ENCODE assay signal across 23 cellular contexts in the genomic region with DNA sequence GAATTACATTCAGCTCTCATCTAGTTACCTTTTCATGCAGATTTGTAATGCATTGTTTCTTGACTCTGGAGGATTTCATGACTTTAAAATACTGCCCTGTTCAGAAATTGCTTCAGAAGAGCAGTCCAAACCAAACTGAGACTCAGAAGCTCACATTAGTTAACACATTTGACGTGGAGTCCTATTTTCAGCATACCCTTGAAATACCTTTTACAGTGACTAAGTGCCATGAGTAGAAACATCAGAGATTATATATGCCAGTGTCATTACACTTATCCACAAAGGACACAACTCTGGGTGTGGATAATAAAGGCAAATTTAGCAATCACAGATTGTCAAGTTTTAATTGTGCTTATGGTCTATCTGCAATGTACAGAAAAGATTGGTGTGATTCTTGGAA.
DNase-seq lines count a peak whose midpoint lies in the region; ATAC-seq and TF ChIP-seq lines count a peak whose summit lies in the region.
"Had no signal": no experiment of that assay in that cellular context is flagged by ENCODE, and none has a peak within 500 bp of the region (broad histone marks: within the 10 kb centered on the region; RNA-seq: fewer than 3 reads in every experiment).

No MANE protein-coding gene starts in this region.

- H3K79me1 ChIP-seq in trophoblast cell (ENCODE audit: low read length): no peaks in the 10 kb centered on the region

- TF ChIP-seq CTCF in right atrium auricular region (IDR thresholded peaks at IDR 0.05): no peak

- no peaks in the 10 kb centered on the region for H3K27me3 ChIP-seq in right atrium auricular region
- H3K27me3 ChIP-seq in right cardiac atrium (ENCODE audit: control insufficient read depth, insufficient read depth): no peaks in the 10 kb centered on the region
- H3K27me3 ChIP-seq in trophoblast cell (ENCODE audit: insufficient read depth, low read length): no peaks in the 10 kb centered on the region
- H3K27me3 ChIP-seq: BE2C; BLaER1 treated with 17β-estradiol and CSF1 and Interleukin-3, amounts not matched to agents 10 nM and 100 nM had no signal

- intact Hi-C loops in Right ventricle myocardium superior (cut with DNase I): no loop called here
- intact Hi-C loops in left cardiac atrium (cut with DNase I): no loop called here
- intact Hi-C loops in right cardiac atrium (cut with DNase I): no loop called here

- H3K79me2 ChIP-seq in trophoblast cell (ENCODE audit: control insufficient read depth, insufficient read depth, low read length, poor library complexity): no peaks in the 10 kb centered on the region

- no peak overlapping the region for H2AFZ ChIP-seq in trophoblast cell (ENCODE audit: insufficient read depth, low read length, poor library complexity)

- H4K91ac ChIP-seq in trophoblast cell (ENCODE audit: low read depth, low read length): no peak overlapping the region

- no peak overlapping the region for H4K8ac ChIP-seq in trophoblast cell (ENCODE audit: low read depth, low read length)

- H3K9me3 ChIP-seq in right atrium auricular region: peaks cover 0 to 6% of the 10 kb centered on the region in 2 donors
- no peaks in the 10 kb centered on the region for H3K9me3 ChIP-seq in right cardiac atrium (ENCODE audit: control insufficient read depth, low read length)
- H3K9me3 ChIP-seq in trophoblast cell (ENCODE audit: insufficient read depth, low read depth, low read length): no peaks in the 10 kb centered on the region
- H3K9me3 ChIP-seq: A549; BE2C; BLaER1 treated with 17β-estradiol and CSF1 and Interleukin-3, amounts not matched to agents 10 nM and 100 nM; HAP-1 had no signal

- no peak overlapping the region for H3K9ac ChIP-seq in trophoblast cell (ENCODE audit: low read length)
- H3K9ac ChIP-seq: BLaER1 treated with 17β-estradiol and CSF1 and Interleukin-3, amounts not matched to agents 10 nM and 100 nM had no signal

- ATAC-seq in Right ventricle myocardium superior (ENCODE audit: poor library complexity) (peak; percentile 94), left cardiac atrium (peak; percentile 76 to 83), right cardiac atrium (peak; percentile 80 to 86)
- ATAC-seq: A549, GM12878 had no signal

- no peak overlapping the region for H2BK12ac ChIP-seq in trophoblast cell (ENCODE audit: low read length)

- no peak overlapping the region for H3K14ac ChIP-seq in trophoblast cell (ENCODE audit: low read length)

- no peak for DNase-seq in Right ventricle myocardium superior
- DNase-seq in right atrium auricular region (ENCODE audit: low spot score): no peak
- no peak for DNase-seq in left cardiac atrium
- no peak for DNase-seq in right cardiac atrium
- DNase-seq in HuH-7.5 (ENCODE audit: low spot score): no peak
- DNase-seq in SHP77 treated with DMSO at 0.1 percent for 48 hours (lab: John Stamatoyannopoulos, UW): no peak
- DNase-seq in trophoblast cell: no peak
- DNase-seq: 8988T; ACHN; AML-193; BE2C; CD4-positive, alpha-beta T cell; CD8-positive, alpha-beta memory T cell; DMS 273 treated with DMSO at 0.1 percent for 48 hours; DMS79; EL; GDM1; GOT3; HFFc6 had no signal

- H3K27ac ChIP-seq in right atrium auricular region (peak overlapping the region in 1 of 2 donors; percentile 67), right cardiac atrium (ENCODE audit: low read length) (no peak overlapping the region), trophoblast cell (ENCODE audit: low read depth, low read length) (no peak overlapping the region)
- H3K27ac ChIP-seq: A549; BLaER1 treated with 17β-estradiol and CSF1 and Interleukin-3, amounts not matched to agents 10 nM and 100 nM had no signal

- H3K4ac ChIP-seq in trophoblast cell (ENCODE audit: low read depth, low read length): no peak overlapping the region

- H3K23ac ChIP-seq in trophoblast cell (ENCODE audit: low read length): no peak overlapping the region

- 51% methylated on average over 1 of the region's 1 CpG for WGBS in right cardiac atrium
- WGBS in trophoblast cell (ENCODE audit: extremely low coverage, insufficient coverage, insufficient read length): no CpG with 5 or more reads among the region's 1 CpG

- H2BK5ac ChIP-seq in trophoblast cell (ENCODE audit: low read depth, low read length, poor library complexity): no peak overlapping the region

- H3K4me1 ChIP-seq in right atrium auricular region (peaks cover 0 to 5% of the 10 kb centered on the region in 2 donors), right cardiac atrium (ENCODE audit: control insufficient read depth, insufficient read depth, low read length) (no peaks in the 10 kb centered on the region), trophoblast cell (ENCODE audit: control insufficient read depth in 1 of 2, insufficient read depth in 2 of 2, low read length in 2 of 2) (no peaks in the 10 kb centered on the region)
- H3K4me1 ChIP-seq: A549; BE2C; BLaER1 treated with 17β-estradiol and CSF1 and Interleukin-3, amounts not matched to agents 10 nM and 100 nM; HAP-1 had no signal

- no peak overlapping the region for H2BK120ac ChIP-seq in trophoblast cell (ENCODE audit: insufficient read depth, low read length, poor library complexity)

- H4K12ac ChIP-seq in trophoblast cell (ENCODE audit: low read depth, low read length): no peak overlapping the region

- no peak overlapping the region for H3K18ac ChIP-seq in trophoblast cell (ENCODE audit: low read length)

- no peak overlapping the region for H2AK5ac ChIP-seq in trophoblast cell (ENCODE audit: low read length)

- H3K4me2 ChIP-seq in trophoblast cell (ENCODE audit: low read length): no peak overlapping the region
- H3K4me2 ChIP-seq: A549; BLaER1 treated with 17β-estradiol and CSF1 and Interleukin-3, amounts not matched to agents 10 nM and 100 nM had no signal

- H3K36me3 ChIP-seq in right atrium auricular region (no peaks in the 10 kb centered on the region), trophoblast cell (ENCODE audit: control insufficient read depth in 1 of 2, insufficient read depth in 2 of 2, low read length in 2 of 2) (no peaks in the 10 kb centered on the region)
- H3K36me3 ChIP-seq: BE2C; BLaER1 treated with 17β-estradiol and CSF1 and Interleukin-3, amounts not matched to agents 10 nM and 100 nM; HAP-1 had no signal

- H3K4me3 ChIP-seq in right atrium auricular region: no peak overlapping the region
- no peak overlapping the region for H3K4me3 ChIP-seq in right cardiac atrium (ENCODE audit: low read length)
- no peak overlapping the region for H3K4me3 ChIP-seq in trophoblast cell (ENCODE audit: low read depth, low read length)
- H3K4me3 ChIP-seq: A549; BLaER1 treated with 17β-estradiol and CSF1 and Interleukin-3, amounts not matched to agents 10 nM and 100 nM; GM12878; HAP-1 had no signal
